ENCODE assay signal across 16 cellular contexts in the genomic region with DNA sequence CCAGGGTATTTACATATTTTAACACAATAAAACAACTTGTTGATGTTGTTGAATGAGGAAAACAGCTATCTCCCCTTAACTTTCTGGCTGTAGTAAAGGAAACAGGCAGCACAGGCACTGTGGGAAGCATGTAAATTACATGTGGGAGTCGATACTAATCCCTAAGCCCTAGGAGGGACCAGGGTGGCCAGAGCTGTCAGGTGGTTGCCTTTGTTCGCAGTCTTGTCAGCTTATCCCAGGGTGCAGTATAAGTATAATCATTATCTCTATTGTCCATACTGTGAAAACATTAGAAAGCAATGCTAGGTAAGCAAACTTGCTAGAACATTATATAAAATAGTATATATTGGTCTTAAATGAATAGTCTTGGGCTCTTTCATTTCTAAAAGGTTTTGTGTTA.
DNase-seq lines count a peak whose midpoint lies in the region; ATAC-seq and TF ChIP-seq lines count a peak whose summit lies in the region.
"Had no signal": no experiment of that assay in that cellular context is flagged by ENCODE, and none has a peak within 500 bp of the region (broad histone marks: within the 10 kb centered on the region; RNA-seq: fewer than 3 reads in every experiment).

No MANE protein-coding gene starts in this region.

- peak; percentile 7 for DNase-seq in NCI-H82 (lab: John Stamatoyannopoulos, UW)
- no peak for DNase-seq in NCI-H82 treated with DMSO at 0.1 percent for 48 hours (lab: John Stamatoyannopoulos, UW; ENCODE audit: unreplicated experiment)
- no peak for DNase-seq in WTC11 (ENCODE audit: low spot score)
- peak; percentile 25 for DNase-seq in myocyte (ENCODE audit: low read depth)
- no peak for DNase-seq in vagina (ENCODE audit: extremely low spot score in 2 of 2)
- no peak for DNase-seq in right atrium auricular region (ENCODE audit: low spot score)
- no peak for DNase-seq in G401 (ENCODE audit: low spot score)
- DNase-seq: AML-193; Caco-2; CD8-positive, alpha-beta memory T cell; DND-41; GM23248; H9 had no signal

- H3K9me3 ChIP-seq in vagina: no peaks in the 10 kb centered on the region
- H3K9me3 ChIP-seq in right atrium auricular region: peaks cover 0 to 17% of the 10 kb centered on the region in 2 donors

- H3K27ac ChIP-seq in vagina (no peak overlapping the region), right atrium auricular region (no peak overlapping the region)
- H3K27ac ChIP-seq: 22Rv1, BLaER1, GM23248 had no signal

- no peak for TF ChIP-seq POLR2A in vagina (IDR thresholded peaks at IDR 0.05)

- ATAC-seq in WTC11: peak; percentile 35; the same call in 1 of the 2 replicates
- no peak for ATAC-seq in HG03135 (IDR thresholded peaks at IDR 0.05; ENCODE audit: unreplicated experiment)

- H3K36me3 ChIP-seq in vagina (no peaks in the 10 kb centered on the region), right atrium auricular region (no peaks in the 10 kb centered on the region)
- H3K36me3 ChIP-seq: BLaER1 had no signal

- CTCF ChIA-PET in WTC11 (lab: Charles Lee): no interaction called here

- peaks cover 35% of the 10 kb centered on the region for H3K4me1 Mint-ChIP-seq in WTC11
- H3K4me1 Mint-ChIP-seq: CD8-positive, alpha-beta memory T cell had no signal

- H3K27ac Mint-ChIP-seq in WTC11: no peak overlapping the region
- H3K27ac Mint-ChIP-seq: CD8-positive, alpha-beta memory T cell; H9 had no signal

- TF ChIP-seq CTCF in WTC11 (IDR thresholded peaks at IDR 0.05): no peak
- TF ChIP-seq CTCF in vagina (IDR thresholded peaks at IDR 0.05): no peak
- TF ChIP-seq CTCF in right atrium auricular region (IDR thresholded peaks at IDR 0.05): no peak

- in situ Hi-C loops in G401 (cut with HindIII; ENCODE audit: low sequenced_read_pairs): no loop called here

- POLR2A ChIA-PET in WTC11 (lab: Charles Lee): no interaction called here

- H3K27me3 Mint-ChIP-seq in WTC11 (ENCODE audit: low read depth): peaks cover 4% of the 10 kb centered on the region; the same call in 1 of the 2 replicates
- H3K27me3 Mint-ChIP-seq: CD8-positive, alpha-beta memory T cell had no signal

- intact Hi-C loops in vagina (cut with DNase I): no loop called here

- no peaks in the 10 kb centered on the region for H3K4me1 ChIP-seq in vagina
- no peaks in the 10 kb centered on the region for H3K4me1 ChIP-seq in right atrium auricular region
- H3K4me1 ChIP-seq: Caco-2 had no signal

- H3K27me3 ChIP-seq in vagina (no peaks in the 10 kb centered on the region), right atrium auricular region (no peaks in the 10 kb centered on the region)
- H3K27me3 ChIP-seq: BLaER1 had no signal

- peaks cover 21% of the 10 kb centered on the region for H3K9me3 Mint-ChIP-seq in WTC11

- H3K36me3 Mint-ChIP-seq in WTC11: peaks cover 13% of the 10 kb centered on the region

- no peak overlapping the region for H3K4me3 Mint-ChIP-seq in WTC11
- H3K4me3 Mint-ChIP-seq: CD8-positive, alpha-beta memory T cell; H9 had no signal

- H3K4me3 ChIP-seq in vagina: no peak overlapping the region
- H3K4me3 ChIP-seq in right atrium auricular region: no peak overlapping the region
- H3K4me3 ChIP-seq: BLaER1, GM23248 had no signal

TF ChIP-seq in WTC11, 78 proteins besides CTCF, POLR2A, EP300 and RAD21:
- TF ChIP-seq, protein P1, sequence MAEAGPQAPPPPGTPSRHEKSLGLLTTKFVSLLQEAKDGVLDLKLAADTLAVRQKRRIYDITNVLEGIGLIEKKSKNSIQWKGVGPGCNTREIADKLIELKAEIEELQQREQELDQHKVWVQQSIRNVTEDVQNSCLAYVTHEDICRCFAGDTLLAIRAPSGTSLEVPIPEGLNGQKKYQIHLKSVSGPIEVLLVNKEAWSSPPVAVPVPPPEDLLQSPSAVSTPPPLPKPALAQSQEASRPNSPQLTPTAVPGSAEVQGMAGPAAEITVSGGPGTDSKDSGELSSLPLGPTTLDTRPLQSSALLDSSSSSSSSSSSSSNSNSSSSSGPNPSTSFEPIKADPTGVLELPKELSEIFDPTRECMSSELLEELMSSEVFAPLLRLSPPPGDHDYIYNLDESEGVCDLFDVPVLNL (CRISPR knock-in tag; IDR thresholded peaks at IDR 0.05; ENCODE audit: borderline replicate concordance, low read depth): no peak
- TF ChIP-seq ATF1 (CRISPR knock-in tag; IDR thresholded peaks at IDR 0.05): no peak
- TF ChIP-seq SMAD3 (CRISPR knock-in tag; IDR thresholded peaks at IDR 0.05; ENCODE audit: borderline replicate concordance): no peak
- no peak for TF ChIP-seq NFATC4 (CRISPR knock-in tag; IDR thresholded peaks at IDR 0.05)
- TF ChIP-seq SMAD4 (CRISPR knock-in tag; IDR thresholded peaks at IDR 0.05): no peak
- TF ChIP-seq KAT7 (CRISPR knock-in tag; IDR thresholded peaks at IDR 0.05; ENCODE audit: borderline replicate concordance): no peak
- no peak for TF ChIP-seq TEAD1 (CRISPR knock-in tag; IDR thresholded peaks at IDR 0.05)
- TF ChIP-seq ZNF232 (CRISPR knock-in tag; IDR thresholded peaks at IDR 0.05): no peak
- no peak for TF ChIP-seq IRF2 (CRISPR knock-in tag; IDR thresholded peaks at IDR 0.05; ENCODE audit: borderline replicate concordance, low read depth)
- TF ChIP-seq, protein P2, sequence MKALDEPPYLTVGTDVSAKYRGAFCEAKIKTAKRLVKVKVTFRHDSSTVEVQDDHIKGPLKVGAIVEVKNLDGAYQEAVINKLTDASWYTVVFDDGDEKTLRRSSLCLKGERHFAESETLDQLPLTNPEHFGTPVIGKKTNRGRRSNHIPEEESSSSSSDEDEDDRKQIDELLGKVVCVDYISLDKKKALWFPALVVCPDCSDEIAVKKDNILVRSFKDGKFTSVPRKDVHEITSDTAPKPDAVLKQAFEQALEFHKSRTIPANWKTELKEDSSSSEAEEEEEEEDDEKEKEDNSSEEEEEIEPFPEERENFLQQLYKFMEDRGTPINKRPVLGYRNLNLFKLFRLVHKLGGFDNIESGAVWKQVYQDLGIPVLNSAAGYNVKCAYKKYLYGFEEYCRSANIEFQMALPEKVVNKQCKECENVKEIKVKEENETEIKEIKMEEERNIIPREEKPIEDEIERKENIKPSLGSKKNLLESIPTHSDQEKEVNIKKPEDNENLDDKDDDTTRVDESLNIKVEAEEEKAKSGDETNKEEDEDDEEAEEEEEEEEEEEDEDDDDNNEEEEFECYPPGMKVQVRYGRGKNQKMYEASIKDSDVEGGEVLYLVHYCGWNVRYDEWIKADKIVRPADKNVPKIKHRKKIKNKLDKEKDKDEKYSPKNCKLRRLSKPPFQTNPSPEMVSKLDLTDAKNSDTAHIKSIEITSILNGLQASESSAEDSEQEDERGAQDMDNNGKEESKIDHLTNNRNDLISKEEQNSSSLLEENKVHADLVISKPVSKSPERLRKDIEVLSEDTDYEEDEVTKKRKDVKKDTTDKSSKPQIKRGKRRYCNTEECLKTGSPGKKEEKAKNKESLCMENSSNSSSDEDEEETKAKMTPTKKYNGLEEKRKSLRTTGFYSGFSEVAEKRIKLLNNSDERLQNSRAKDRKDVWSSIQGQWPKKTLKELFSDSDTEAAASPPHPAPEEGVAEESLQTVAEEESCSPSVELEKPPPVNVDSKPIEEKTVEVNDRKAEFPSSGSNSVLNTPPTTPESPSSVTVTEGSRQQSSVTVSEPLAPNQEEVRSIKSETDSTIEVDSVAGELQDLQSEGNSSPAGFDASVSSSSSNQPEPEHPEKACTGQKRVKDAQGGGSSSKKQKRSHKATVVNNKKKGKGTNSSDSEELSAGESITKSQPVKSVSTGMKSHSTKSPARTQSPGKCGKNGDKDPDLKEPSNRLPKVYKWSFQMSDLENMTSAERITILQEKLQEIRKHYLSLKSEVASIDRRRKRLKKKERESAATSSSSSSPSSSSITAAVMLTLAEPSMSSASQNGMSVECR (CRISPR knock-in tag; IDR thresholded peaks at IDR 0.05; ENCODE audit: borderline replicate concordance): no peak
- TF ChIP-seq, protein P3, sequence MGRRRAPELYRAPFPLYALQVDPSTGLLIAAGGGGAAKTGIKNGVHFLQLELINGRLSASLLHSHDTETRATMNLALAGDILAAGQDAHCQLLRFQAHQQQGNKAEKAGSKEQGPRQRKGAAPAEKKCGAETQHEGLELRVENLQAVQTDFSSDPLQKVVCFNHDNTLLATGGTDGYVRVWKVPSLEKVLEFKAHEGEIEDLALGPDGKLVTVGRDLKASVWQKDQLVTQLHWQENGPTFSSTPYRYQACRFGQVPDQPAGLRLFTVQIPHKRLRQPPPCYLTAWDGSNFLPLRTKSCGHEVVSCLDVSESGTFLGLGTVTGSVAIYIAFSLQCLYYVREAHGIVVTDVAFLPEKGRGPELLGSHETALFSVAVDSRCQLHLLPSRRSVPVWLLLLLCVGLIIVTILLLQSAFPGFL (CRISPR knock-in tag; IDR thresholded peaks at IDR 0.05; ENCODE audit: borderline replicate concordance): no peak
- TF ChIP-seq OVOL2 (CRISPR knock-in tag; IDR thresholded peaks at IDR 0.05; ENCODE audit: borderline replicate concordance): no peak
- no peak for TF ChIP-seq ZNF396 (CRISPR knock-in tag; IDR thresholded peaks at IDR 0.05; ENCODE audit: borderline replicate concordance)
- TF ChIP-seq GTF2I (CRISPR knock-in tag; conservative IDR thresholded peaks at IDR 0.05): no peak
- no peak for TF ChIP-seq FOXK1 (CRISPR knock-in tag; IDR thresholded peaks at IDR 0.05)
- no peak for TF ChIP-seq NR3C1 (CRISPR knock-in tag; conservative IDR thresholded peaks at IDR 0.05; ENCODE audit: low read depth)
- no peak for TF ChIP-seq TCF7 (CRISPR knock-in tag; IDR thresholded peaks at IDR 0.05; ENCODE audit: low read depth)
- TF ChIP-seq CBFB (CRISPR knock-in tag; IDR thresholded peaks at IDR 0.05; ENCODE audit: low read depth): no peak
- TF ChIP-seq HMGA2 (CRISPR knock-in tag; IDR thresholded peaks at IDR 0.05): no peak
TF ChIP-seq in WTC11: peak in this region for 0.

Comparison
In these comparisons a context has a peak if more than half of its experiments do, and no peak if none do; other contexts are left out.
1. DNase-seq: peak in NCI-H82 (single experiment) and myocyte (single experiment); none in NCI-H82 treated with DMSO at 0.1 percent for 48 hours (single experiment), WTC11 (single experiment), vagina (0 of 2), right atrium auricular region (single experiment) and G401 (single experiment).